In genomic region chr18:26022585-26022984, GRCh38 we compare ENCODE assay signal across 21 cellular contexts.
DNase-seq lines count a peak whose midpoint lies in the region; ATAC-seq and TF ChIP-seq lines count a peak whose summit lies in the region.
"Had no signal": no experiment of that assay in that cellular context is flagged by ENCODE, and none has a peak within 500 bp of the region (broad histone marks: within the 10 kb centered on the region; RNA-seq: fewer than 3 reads in every experiment).

No MANE protein-coding gene starts in this region.

- H3K27me3 ChIP-seq in HUES64 (ENCODE audit: insufficient read depth, low read length): no peaks in the 10 kb centered on the region
- H3K27me3 ChIP-seq: MG63 had no signal

- H3K27me3 Mint-ChIP-seq in activated B cell treated with CpG ODN at 0.5 μM for 24 hours (no peaks in the 10 kb centered on the region), HFFc6 (ENCODE audit: insufficient read depth) (peaks cover 3% of the 10 kb centered on the region; the same call in 1 of the 2 replicates)
- H3K27me3 Mint-ChIP-seq: IgD-negative memory B cell had no signal

- no peaks in the 10 kb centered on the region for H3K9me3 ChIP-seq in HUES64 (ENCODE audit: insufficient read depth, low read depth, low read length)
- H3K9me3 ChIP-seq: MG63 had no signal

- CTCF ChIA-PET in activated B cell treated with CpG ODN at 0.5 μM for 24 hours (lab: Charles Lee): no interaction called here

- H3K27ac Mint-ChIP-seq in activated B cell treated with CpG ODN at 0.5 μM for 24 hours: peak overlapping the region; percentile 27
- H3K27ac Mint-ChIP-seq in HFFc6: no peak overlapping the region
- H3K27ac Mint-ChIP-seq: IgD-negative memory B cell had no signal

- no peak for TF ChIP-seq CTCF in activated B cell treated with CpG ODN at 0.5 μM for 24 hours (IDR thresholded peaks at IDR 0.05)
- no peak for TF ChIP-seq CTCF in retinal pigment epithelial cell (conservative IDR thresholded peaks at IDR 0.05; ENCODE audit: low read depth, low read length)
- no peak for TF ChIP-seq CTCF in HFFc6 (IDR thresholded peaks at IDR 0.05)

- intact Hi-C loops in activated B cell treated with CpG ODN at 0.5 μM for 24 hours (cut with micrococcal nuclease): no loop called here
- intact Hi-C loops in Right ventricle myocardium superior (cut with DNase I): no loop called here

- H3K4me1 ChIP-seq in HUES64 (ENCODE audit: insufficient read depth, low read length): peaks cover 12% of the 10 kb centered on the region; the same call in 1 of the 2 replicates

- ATAC-seq in activated B cell treated with CpG ODN at 0.5 μM for 24 hours (ENCODE audit: low read depth) (no peak), left lobe of liver (peak; percentile 22), Right ventricle myocardium superior (ENCODE audit: poor library complexity) (no peak)
- ATAC-seq: HCT116, PC-3 had no signal

- H3K4me1 Mint-ChIP-seq in activated B cell treated with CpG ODN at 0.5 μM for 24 hours: peaks cover 6% of the 10 kb centered on the region
- H3K4me1 Mint-ChIP-seq in HFFc6 (ENCODE audit: low read depth): peaks cover 28% of the 10 kb centered on the region

- no peak overlapping the region for H3K9ac ChIP-seq in HUES64 (ENCODE audit: low read depth, low read length)

- peaks cover 90% of the 10 kb centered on the region for H3K36me3 ChIP-seq in HUES64 (ENCODE audit: insufficient read depth, low read length)

- H3K9me3 Mint-ChIP-seq in activated B cell treated with CpG ODN at 0.5 μM for 24 hours (peaks cover 6% of the 10 kb centered on the region), HFFc6 (no peaks in the 10 kb centered on the region; the same call in 1 of the 2 replicates)
- H3K9me3 Mint-ChIP-seq: IgD-negative memory B cell had no signal

- H3K4me3 Mint-ChIP-seq in activated B cell treated with CpG ODN at 0.5 μM for 24 hours (no peak overlapping the region), HFFc6 (no peak overlapping the region)

- H3K27ac ChIP-seq in HUES64 (ENCODE audit: low read depth, low read length): peak overlapping the region; percentile 42; the same call in 1 of the 2 replicates
- H3K27ac ChIP-seq: C4-2B had no signal

- POLR2A ChIA-PET in activated B cell treated with CpG ODN at 0.5 μM for 24 hours (lab: Charles Lee): no interaction called here

- peaks cover 85% of the 10 kb centered on the region for H3K36me3 Mint-ChIP-seq in activated B cell treated with CpG ODN at 0.5 μM for 24 hours (ENCODE audit: low read depth)
- H3K36me3 Mint-ChIP-seq in HFFc6 (ENCODE audit: low read depth): peaks cover 76% of the 10 kb centered on the region

- H3K4me3 ChIP-seq in HUES64 (ENCODE audit: low read length): no peak overlapping the region
- no peak overlapping the region for H3K4me3 ChIP-seq in retinal pigment epithelial cell (ENCODE audit: low read length)
- H3K4me3 ChIP-seq: MG63 had no signal

- WGBS in HUES64: 63% methylated on average over 1 of the region's 1 CpG

- DNase-seq in activated B cell treated with CpG ODN at 0.5 μM for 24 hours: no peak
- no peak for DNase-seq in left lobe of liver (ENCODE audit: low spot score)
- peak; percentile 8 for DNase-seq in retinal pigment epithelial cell (ENCODE audit: low read depth)
- no peak for DNase-seq in retina
- DNase-seq in Right ventricle myocardium superior: no peak
- DNase-seq in NCI-H1092 (lab: John Stamatoyannopoulos, UW): no peak
- DNase-seq in HFFc6: no peak
- DNase-seq: ACHN, AML-193, Kasumi-1, MG63, NCI-H1048, NCI-H146, NCI-H2081, PC-3, RPMI8226, SIG-M5 had no signal
